ENCODE assay signal across 9 cellular contexts in the genomic region with DNA sequence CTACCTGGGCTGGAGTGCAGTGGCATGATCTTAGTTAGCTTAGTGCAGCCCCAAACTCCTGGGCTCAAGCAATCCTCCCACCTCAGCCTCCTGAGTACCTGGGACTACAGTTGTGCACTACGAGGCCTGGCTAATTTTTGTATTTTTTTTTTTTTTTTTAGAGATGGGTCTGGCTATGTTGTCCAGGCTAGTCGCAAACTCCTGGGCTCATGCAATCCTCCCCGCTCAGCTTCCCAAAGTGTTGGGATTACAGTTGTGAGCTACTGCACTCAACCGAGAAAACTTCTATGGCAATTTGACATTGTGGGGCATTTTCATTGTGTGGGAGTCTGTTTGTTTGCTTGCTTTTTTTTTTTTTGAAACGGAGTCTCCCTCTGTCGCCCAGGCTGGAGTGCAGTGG.
"Had no signal": no experiment of that assay in that cellular context is flagged by ENCODE, and none has a peak within 500 bp of the region (broad histone marks: within the 10 kb centered on the region; RNA-seq: fewer than 3 reads in every experiment).

No MANE protein-coding gene starts in this region.

- H2AFZ ChIP-seq: GM23248, GM23338 had no signal

- DNase-seq: GM23248, GOT3, H9, HCEC 1CT, HFFc6 had no signal

- H3K9me3 ChIP-seq: HAP-1 had no signal

- H3K9ac ChIP-seq: GM23248 had no signal

- H3K36me3 ChIP-seq: HAP-1 had no signal

- FAIRE-seq: H1 had no signal

- H3K4me2 ChIP-seq: GM23338 had no signal

- H3K27ac ChIP-seq: GM23248 had no signal

- ATAC-seq: HCT116 had no signal

- H3K4me3 ChIP-seq: GM23248, GM23338, HAP-1 had no signal

- H3K4me1 ChIP-seq: HAP-1 had no signal
